Comparison of ENCODE assay signal across 14 cellular contexts in the genomic region with DNA sequence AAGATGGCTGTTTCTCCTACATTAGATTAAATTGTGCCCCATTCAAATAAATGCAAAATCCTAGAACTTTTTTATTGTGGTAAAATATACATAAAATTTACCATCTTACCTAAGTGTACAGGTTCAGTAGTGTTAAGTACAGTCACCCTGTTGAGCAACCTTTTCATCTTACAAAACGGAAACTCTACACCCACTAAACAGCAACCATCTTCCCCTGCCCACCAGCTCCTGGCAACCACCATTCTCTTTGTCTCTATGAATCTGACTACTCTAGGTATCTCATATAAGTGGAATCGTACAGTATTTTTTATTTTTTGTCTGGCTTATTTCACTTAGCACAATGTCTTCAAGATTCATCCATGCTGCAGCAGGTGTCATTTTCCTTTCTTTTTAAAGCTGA.
DNase-seq lines count a peak whose midpoint lies in the region; TF ChIP-seq lines count a peak whose summit lies in the region.
"Had no signal": no experiment of that assay in that cellular context is flagged by ENCODE, and none has a peak within 500 bp of the region (broad histone marks: within the 10 kb centered on the region; RNA-seq: fewer than 3 reads in every experiment).

No MANE protein-coding gene starts in this region.

- peaks cover 77% of the 10 kb centered on the region for H3K4me1 Mint-ChIP-seq in activated naive CD4-positive, alpha-beta T cell treated with anti-CD3 and anti-CD28 coated beads, Interleukin-2, amount 50 U/mL, for 24 hours

- peak overlapping the region; percentile 52 for H3K4me3 Mint-ChIP-seq in activated naive CD4-positive, alpha-beta T cell treated with anti-CD3 and anti-CD28 coated beads, Interleukin-2, amount 50 U/mL, for 24 hours

- no peaks in the 10 kb centered on the region for H3K27me3 ChIP-seq in HL-60 (ENCODE audit: insufficient read depth, poor library complexity, severe bottlenecking)

- TF ChIP-seq CTCF in HL-60 (IDR thresholded peaks at IDR 0.05; ENCODE audit: insufficient read depth, low read length) = no peak

- H3K36me3 Mint-ChIP-seq in activated naive CD4-positive, alpha-beta T cell treated with anti-CD3 and anti-CD28 coated beads, Interleukin-2, amount 50 U/mL, for 24 hours = peaks cover 17% of the 10 kb centered on the region

- no peak overlapping the region for H3K27ac ChIP-seq in HL-60 (replicated peaks)
- H3K27ac ChIP-seq: VCaP had no signal

- H3K9me3 Mint-ChIP-seq in activated naive CD4-positive, alpha-beta T cell treated with anti-CD3 and anti-CD28 coated beads, Interleukin-2, amount 50 U/mL, for 24 hours = peaks cover 3% of the 10 kb centered on the region

- DNase-seq in HL-60 (ENCODE audit: low read depth in 1 of 2, low spot score in 1 of 2) (peak; percentile 18 to 27), KG1 (lab: John Stamatoyannopoulos, UW) (no peak), GM19238 (ENCODE audit: insufficient read length, low spot score) (no peak), medulla oblongata (ENCODE audit: extremely low spot score) (no peak), Ammon's horn (ENCODE audit: low spot score) (no peak)
- peak; percentile 69 for DNase-seq in activated CD4-positive, alpha-beta T cell treated with anti-CD3 and anti-CD28 coated beads for 48 hours
- peak; percentile 38 for DNase-seq in stimulated activated CD4-positive, alpha-beta T cell treated with anti-CD3 and anti-CD28 coated beads, Interleukin-2, amount 100 ng/mL, for 4 hours (ENCODE audit: low read depth)
- DNase-seq: Caco-2, cerebellar nuclear complex, left cardiac atrium, NCI-H187, occipital lobe had no signal

- no peak overlapping the region for H3K4me3 ChIP-seq in HL-60 (replicated peaks; ENCODE audit: insufficient read depth, low read length)

- peak overlapping the region; percentile 91 for H3K27ac Mint-ChIP-seq in activated naive CD4-positive, alpha-beta T cell treated with anti-CD3 and anti-CD28 coated beads, Interleukin-2, amount 50 U/mL, for 24 hours

- no peaks in the 10 kb centered on the region for H3K27me3 Mint-ChIP-seq in activated naive CD4-positive, alpha-beta T cell treated with anti-CD3 and anti-CD28 coated beads, Interleukin-2, amount 50 U/mL, for 24 hours

Comparison
In these comparisons a context has a peak if more than half of its experiments do, and no peak if none do; other contexts are left out.
1. DNase-seq: peak in HL-60 (2 of 2), activated CD4-positive, alpha-beta T cell treated with anti-CD3 and anti-CD28 coated beads for 48 hours (single experiment) and stimulated activated CD4-positive, alpha-beta T cell treated with anti-CD3 and anti-CD28 coated beads, Interleukin-2, amount 100 ng/mL, for 4 hours (single experiment); none in KG1 (single experiment), GM19238 (single experiment), medulla oblongata (single experiment) and Ammon's horn (single experiment).